8 cellular contexts compared by ENCODE assay signal in the genomic region with DNA sequence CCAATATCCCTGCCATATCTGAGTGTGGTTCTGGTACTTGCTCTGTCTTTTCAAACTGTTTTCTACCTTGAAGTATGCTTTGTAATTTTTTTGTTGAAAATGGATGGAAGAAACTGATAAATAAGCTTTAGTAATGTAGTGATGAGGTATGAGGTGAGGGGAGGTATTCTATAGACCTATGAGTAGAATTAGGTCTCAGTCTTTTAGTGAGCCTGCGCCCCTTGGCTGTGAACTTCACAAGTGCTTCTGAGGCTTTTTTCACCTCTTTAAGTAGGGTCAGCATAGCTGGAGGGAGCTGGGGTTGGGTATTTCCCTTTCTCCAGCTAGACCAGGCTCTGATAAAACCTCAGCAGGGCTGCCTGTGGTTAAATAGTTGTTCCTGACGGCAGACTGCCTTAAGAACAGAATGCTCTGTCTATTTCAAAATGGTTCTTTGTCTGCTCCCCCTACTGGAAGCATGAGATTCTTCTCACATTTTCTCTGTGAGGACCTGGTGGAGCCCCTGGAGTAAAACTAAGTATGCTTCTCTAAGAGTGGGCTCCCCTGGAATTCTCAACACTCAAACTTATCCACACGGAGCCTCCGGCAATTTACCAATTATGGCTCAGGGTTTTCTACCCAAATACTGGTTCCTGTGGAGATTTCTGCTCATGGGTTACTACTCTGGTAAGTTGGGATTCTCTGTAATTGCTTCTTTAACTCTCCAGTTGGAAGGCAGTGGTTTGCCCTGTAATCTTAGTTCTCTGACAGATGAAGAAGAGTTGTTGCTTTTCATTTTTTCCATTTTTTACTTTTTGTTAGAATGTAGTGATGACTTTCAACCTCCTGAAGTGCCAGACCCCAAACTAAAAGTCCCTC. TPM values are rescaled to one million over a fixed set of nuclear protein-coding genes. Genes with fewer than 3 reads are reported as not detected.
A peak's percentile ranks its signal among the peaks of the same experiment; 100 is the strongest.
DNase-seq lines count a peak whose midpoint lies in the region; ATAC-seq and TF ChIP-seq lines count a peak whose summit lies in the region.

No MANE protein-coding gene starts in this region.

- 35% methylated on average over 4 of the region's 4 CpGs for WGBS in liver

- no peaks in the 10 kb centered on the region for H3K36me3 ChIP-seq in liver (ENCODE audit: control insufficient read depth in 4 of 4, insufficient read depth in 3 of 4, low read depth in 1 of 4, low read length in 3 of 4)

- peaks cover 0 to 14% (median under 1%) of the 10 kb centered on the region in 4 donors for H3K9me3 ChIP-seq in liver (ENCODE audit: control insufficient read depth in 4 of 4, low read length in 3 of 4)

- peaks cover 0 to 7% (median 2%) of the 10 kb centered on the region in 4 donors for H3K27me3 ChIP-seq in liver (ENCODE audit: control insufficient read depth in 4 of 4, insufficient read depth in 4 of 4, low read length in 3 of 4)

- no peak overlapping the region for H3K4me3 Mint-ChIP-seq in central memory CD8-positive, alpha-beta T cell

- peaks cover 43% of the 10 kb centered on the region for H3K27me3 Mint-ChIP-seq in central memory CD8-positive, alpha-beta T cell

- H3K9ac ChIP-seq in liver (ENCODE audit: low read depth in 1 of 2, low read length in 2 of 2) = no peak overlapping the region

- H3K4me3 ChIP-seq in liver (ENCODE audit: low read depth in 1 of 3, low read length in 3 of 3) = no peak overlapping the region

- DNase-seq in NCI-H2196 (lab: John Stamatoyannopoulos, UW; ENCODE audit: unreplicated experiment) (peak; percentile 14), NCI-H2196 treated with DMSO at 0.1 percent for 48 hours (lab: John Stamatoyannopoulos, UW; ENCODE audit: unreplicated experiment) (no peak), NCI-H226 (peak; percentile 94)
- DNase-seq in central memory CD8-positive, alpha-beta T cell (ENCODE audit: low spot score in 2 of 2) = no peak

- H3K4me1 ChIP-seq in liver (ENCODE audit: control insufficient read depth in 4 of 4, insufficient read depth in 4 of 4, low read length in 3 of 4) = peaks cover 0 to 2% (median 0%) of the 10 kb centered on the region in 4 donors

- peaks cover 18% of the 10 kb centered on the region for H3K4me1 Mint-ChIP-seq in central memory CD8-positive, alpha-beta T cell

- ATAC-seq in central memory CD8-positive, alpha-beta T cell (replicated peaks; ENCODE audit: extremely low read depth, poor library complexity, severe bottlenecking) = peak; percentile 56
- ATAC-seq in HG03097 (IDR thresholded peaks at IDR 0.05; ENCODE audit: low FRiP score, unreplicated experiment) = no peak
- no peak for ATAC-seq in HG03280 (IDR thresholded peaks at IDR 0.05; ENCODE audit: unreplicated experiment)
- no peak for ATAC-seq in HG03196 (IDR thresholded peaks at IDR 0.05; ENCODE audit: unreplicated experiment)

- peak; percentile 60 to 74 for TF ChIP-seq RAD21 in liver (IDR thresholded peaks at IDR 0.05)

- no peak overlapping the region for H3K27ac ChIP-seq in liver (ENCODE audit: low read depth in 1 of 2, low read length in 2 of 2)

- no peaks in the 10 kb centered on the region for H3K9me3 Mint-ChIP-seq in central memory CD8-positive, alpha-beta T cell

- H3K36me3 Mint-ChIP-seq in central memory CD8-positive, alpha-beta T cell (ENCODE audit: insufficient read depth) = peaks cover 4% of the 10 kb centered on the region

- peak; percentile 51 for TF ChIP-seq CTCF in liver (IDR thresholded peaks at IDR 0.05; ENCODE audit: low read depth, low read length, missing input control)

- H3K27ac Mint-ChIP-seq in central memory CD8-positive, alpha-beta T cell (ENCODE audit: low read depth) = no peak overlapping the region

TF ChIP-seq in liver, 16 proteins besides CTCF, POLR2A, EP300 and RAD21:
- TF ChIP-seq HNF4A (conservative IDR thresholded peaks at IDR 0.05) (no peak), FOXA1 (IDR thresholded peaks at IDR 0.05) (no peak)
- TF ChIP-seq, protein P1, sequence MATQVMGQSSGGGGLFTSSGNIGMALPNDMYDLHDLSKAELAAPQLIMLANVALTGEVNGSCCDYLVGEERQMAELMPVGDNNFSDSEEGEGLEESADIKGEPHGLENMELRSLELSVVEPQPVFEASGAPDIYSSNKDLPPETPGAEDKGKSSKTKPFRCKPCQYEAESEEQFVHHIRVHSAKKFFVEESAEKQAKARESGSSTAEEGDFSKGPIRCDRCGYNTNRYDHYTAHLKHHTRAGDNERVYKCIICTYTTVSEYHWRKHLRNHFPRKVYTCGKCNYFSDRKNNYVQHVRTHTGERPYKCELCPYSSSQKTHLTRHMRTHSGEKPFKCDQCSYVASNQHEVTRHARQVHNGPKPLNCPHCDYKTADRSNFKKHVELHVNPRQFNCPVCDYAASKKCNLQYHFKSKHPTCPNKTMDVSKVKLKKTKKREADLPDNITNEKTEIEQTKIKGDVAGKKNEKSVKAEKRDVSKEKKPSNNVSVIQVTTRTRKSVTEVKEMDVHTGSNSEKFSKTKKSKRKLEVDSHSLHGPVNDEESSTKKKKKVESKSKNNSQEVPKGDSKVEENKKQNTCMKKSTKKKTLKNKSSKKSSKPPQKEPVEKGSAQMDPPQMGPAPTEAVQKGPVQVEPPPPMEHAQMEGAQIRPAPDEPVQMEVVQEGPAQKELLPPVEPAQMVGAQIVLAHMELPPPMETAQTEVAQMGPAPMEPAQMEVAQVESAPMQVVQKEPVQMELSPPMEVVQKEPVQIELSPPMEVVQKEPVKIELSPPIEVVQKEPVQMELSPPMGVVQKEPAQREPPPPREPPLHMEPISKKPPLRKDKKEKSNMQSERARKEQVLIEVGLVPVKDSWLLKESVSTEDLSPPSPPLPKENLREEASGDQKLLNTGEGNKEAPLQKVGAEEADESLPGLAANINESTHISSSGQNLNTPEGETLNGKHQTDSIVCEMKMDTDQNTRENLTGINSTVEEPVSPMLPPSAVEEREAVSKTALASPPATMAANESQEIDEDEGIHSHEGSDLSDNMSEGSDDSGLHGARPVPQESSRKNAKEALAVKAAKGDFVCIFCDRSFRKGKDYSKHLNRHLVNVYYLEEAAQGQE (IDR thresholded peaks at IDR 0.05) = no peak

RNA-seq across cellular contexts. Expression of a gene that starts 13.1 kb away (rescaled TPM):
- not detected for total RNA-seq in liver
- under 1 TPM in 1 of 2 donors, not detected in 1; 0.08 TPM for polyA plus RNA-seq in liver

RNA-seq across cellular contexts. Expression of a gene that starts 14.0 kb away (rescaled TPM):
- total RNA-seq in liver = under 1 TPM in 1 of 2 donors, not detected in 1; 0.05 TPM
- under 1 TPM in 1 of 2 donors, not detected in 1; 0.02 TPM for polyA plus RNA-seq in liver

RNA-seq across cellular contexts. Expression of a gene that starts 33.5 kb away (rescaled TPM):
- total RNA-seq in liver = under 1 TPM in 1 of 2 donors, not detected in 1; 0.61 TPM
- polyA plus RNA-seq in liver = not detected

RNA-seq across cellular contexts. Expression of a gene that starts 45.9 kb away (rescaled TPM):
- not detected for total RNA-seq in liver
- not detected for polyA plus RNA-seq in liver

RNA-seq across cellular contexts. Expression of a gene that starts 55.1 kb away (rescaled TPM):
- total RNA-seq in liver = under 1 TPM in 1 of 2 donors, not detected in 1; 0.23 TPM
- not detected for polyA plus RNA-seq in liver

Comparison
In these comparisons a context has a peak if more than half of its experiments do, and no peak if none do; other contexts are left out.
1. DNase-seq: peak in NCI-H2196 (single experiment) and NCI-H226 (single experiment); none in NCI-H2196 treated with DMSO at 0.1 percent for 48 hours (single experiment) and central memory CD8-positive, alpha-beta T cell (0 of 2).